Comparison of ENCODE assay signal across 17 cellular contexts in genomic region chr22:23397008-23397617, GRCh38.
DNase-seq lines count a peak whose midpoint lies in the region; ATAC-seq and TF ChIP-seq lines count a peak whose summit lies in the region.
"Had no signal": no experiment of that assay in that cellular context is flagged by ENCODE, and none has a peak within 500 bp of the region (broad histone marks: within the 10 kb centered on the region; RNA-seq: fewer than 3 reads in every experiment).

No MANE protein-coding gene starts in this region.

- peaks cover 2% of the 10 kb centered on the region for H3K27me3 Mint-ChIP-seq in endothelial cell (ENCODE audit: unreplicated experiment)
- H3K27me3 Mint-ChIP-seq: CD4-positive, alpha-beta T cell had no signal

- H3K9me3 ChIP-seq in BLaER1 (no peaks in the 10 kb centered on the region), osteoblast (ENCODE audit: low read depth, low read length) (no peaks in the 10 kb centered on the region)

- H3K27me3 ChIP-seq in BLaER1 (no peaks in the 10 kb centered on the region), H7 (ENCODE audit: control insufficient read depth, insufficient read depth, low read length) (no peaks in the 10 kb centered on the region), osteoblast (ENCODE audit: insufficient read depth, low read length) (no peaks in the 10 kb centered on the region)

- no peaks in the 10 kb centered on the region for H3K36me3 Mint-ChIP-seq in endothelial cell (ENCODE audit: low read depth, unreplicated experiment)

- H3K4me1 ChIP-seq in BLaER1 (peaks cover 100% of the 10 kb centered on the region), osteoblast (ENCODE audit: insufficient read depth, low read length) (no peaks in the 10 kb centered on the region)

- H3K36me3 ChIP-seq in BLaER1 = no peaks in the 10 kb centered on the region
- H3K36me3 ChIP-seq in H7 (replicated peaks; ENCODE audit: control insufficient read depth, insufficient read depth, low read length) = no peaks in the 10 kb centered on the region
- H3K36me3 ChIP-seq in osteoblast (ENCODE audit: insufficient read depth, low read length) = no peaks in the 10 kb centered on the region

- peak overlapping the region; percentile 13 for H3K27ac Mint-ChIP-seq in endothelial cell (ENCODE audit: unreplicated experiment)
- H3K27ac Mint-ChIP-seq: CD4-positive, alpha-beta T cell had no signal

- no peak overlapping the region for H3K4me3 ChIP-seq in BLaER1
- no peak overlapping the region for H3K4me3 ChIP-seq in H7 (ENCODE audit: insufficient read depth, low read depth, low read length)
- no peak overlapping the region for H3K4me3 ChIP-seq in osteoblast (ENCODE audit: insufficient read depth, low read length)

- no peak for TF ChIP-seq CTCF in endothelial cell (IDR thresholded peaks at IDR 0.05; ENCODE audit: unreplicated experiment)
- no peak for TF ChIP-seq CTCF in osteoblast (IDR thresholded peaks at IDR 0.05; ENCODE audit: extremely low read depth, low read depth, low read length)

- H3K9me3 Mint-ChIP-seq in endothelial cell (ENCODE audit: unreplicated experiment) = no peaks in the 10 kb centered on the region
- H3K9me3 Mint-ChIP-seq: CD4-positive, alpha-beta T cell had no signal

- no peak overlapping the region for H2AFZ ChIP-seq in osteoblast (ENCODE audit: low read length)

- H3K4me3 Mint-ChIP-seq in endothelial cell (ENCODE audit: unreplicated experiment) = no peak overlapping the region
- H3K4me3 Mint-ChIP-seq: CD4-positive, alpha-beta T cell had no signal

- peak overlapping the region; percentile 88 for H3K4me2 ChIP-seq in BLaER1
- H3K4me2 ChIP-seq in osteoblast (ENCODE audit: insufficient read depth, low read length) = no peak overlapping the region

- H3K27ac ChIP-seq in BLaER1 (peak overlapping the region; percentile 66; the same call in 1 of the 2 replicates), osteoblast (ENCODE audit: low read depth, low read length) (no peak overlapping the region)

- H3K9ac ChIP-seq in BLaER1 = 0 out of 2 replicates have a peak overlapping the region, but pooled peaks have one; percentile 13

- H3K4me1 Mint-ChIP-seq in endothelial cell (ENCODE audit: unreplicated experiment) = no peaks in the 10 kb centered on the region

- H3K79me2 ChIP-seq in osteoblast (ENCODE audit: insufficient read depth, low read length) = no peaks in the 10 kb centered on the region

- ATAC-seq in GM18861 (IDR thresholded peaks at IDR 0.05; ENCODE audit: unreplicated experiment) = no peak
- no peak for ATAC-seq in HG03460 (IDR thresholded peaks at IDR 0.05; ENCODE audit: unreplicated experiment)
- no peak for ATAC-seq in HG03520 (IDR thresholded peaks at IDR 0.05; ENCODE audit: unreplicated experiment)
- ATAC-seq: PC-3 had no signal

- peak; percentile 38 for DNase-seq in H7
- no peak for DNase-seq in endothelial cell (ENCODE audit: low spot score)
- DNase-seq in osteoblast (ENCODE audit: insufficient read length, low spot score, missing footprints) = peak; percentile 43
- DNase-seq: ACHN; CD4-positive, alpha-beta T cell; HCEC 1CT; KBM-7; MV-4-11; NCI-H1417; NCI-H1930; NCI-H446; NCI-H774; PC-3 had no signal

- peaks cover 28% of the 10 kb centered on the region for H4K20me1 ChIP-seq in BLaER1
- peaks cover 4% of the 10 kb centered on the region for H4K20me1 ChIP-seq in osteoblast (ENCODE audit: insufficient read depth, low read length)
